ENCODE assay signal across 1 cellular context in genomic region chr15:90239371-90239770, GRCh38.
TF ChIP-seq lines count a peak whose summit lies in the region.

No MANE protein-coding gene starts in this region.

TF ChIP-seq in K562, 482 proteins besides CTCF, POLR2A, EP300 and RAD21:
- TF ChIP-seq SP1 (CRISPR knock-in tag; IDR thresholded peaks at IDR 0.05) (peak; percentile 63; the same call in 1 of the 2 replicates), SMARCA4 (IDR thresholded peaks at IDR 0.05) (0 out of 2 replicates have a peak, but pooled peaks have one; percentile 15), E2F1 (CRISPR knock-in tag; IDR thresholded peaks at IDR 0.05) (no peak), FOXK2 (conservative IDR thresholded peaks at IDR 0.05 in 1 of 2, IDR thresholded peaks at IDR 0.05 in 1 of 2; ENCODE audit: low read depth in 2 of 2) (peak in 1 of 2 experiments; percentile 54; a peak in 1 of 4 replicates), TBP (optimal IDR thresholded peaks at IDR 0.05; ENCODE audit: low read depth, low read length) (peak; percentile 42), ZNF830 (CRISPR knock-in tag; IDR thresholded peaks at IDR 0.05) (no peak), PKNOX1 (IDR thresholded peaks at IDR 0.05) (0 out of 2 replicates have a peak, but pooled peaks have one; percentile 17), RBM25 (IDR thresholded peaks at IDR 0.05; ENCODE audit: low read depth, low read length, severe bottlenecking) (no peak), CTBP1 (IDR thresholded peaks at IDR 0.05; ENCODE audit: borderline replicate concordance) (no peak; the same call in 1 of the 2 replicates), NEUROD1 (IDR thresholded peaks at IDR 0.05; ENCODE audit: borderline replicate concordance, low read depth, low read length, partially characterized antibody) (no peak), JUND (IDR thresholded peaks at IDR 0.05; ENCODE audit: borderline replicate concordance, low read depth, low read length) (peak; percentile 42; the same call in 1 of the 2 replicates), JUND (tag; IDR thresholded peaks at IDR 0.05; ENCODE audit: borderline replicate concordance, low read depth, low read length) (peak; percentile 27; the same call in 1 of the 3 replicates), NCOR1 (IDR thresholded peaks at IDR 0.05) (no peak), HMGXB4 (CRISPR knock-in tag; IDR thresholded peaks at IDR 0.05) (no peak), E2F4 (CRISPR knock-in tag; IDR thresholded peaks at IDR 0.05; ENCODE audit: low read depth) (no peak), ZMIZ1 (IDR thresholded peaks at IDR 0.05; ENCODE audit: low read depth in 2 of 2, low read length in 2 of 2) (no peak), BDP1 (IDR thresholded peaks at IDR 0.05; ENCODE audit: insufficient read depth, insufficient read length) (no peak), SNIP1 (IDR thresholded peaks at IDR 0.05; ENCODE audit: low read depth) (no peak), PURB (CRISPR knock-in tag; IDR thresholded peaks at IDR 0.05; ENCODE audit: low read depth) (no peak), NFYB (IDR thresholded peaks at IDR 0.05; ENCODE audit: extremely low read depth, insufficient read length) (no peak), L3MBTL2 (IDR thresholded peaks at IDR 0.05) (0 out of 2 replicates have a peak, but pooled peaks have one; percentile 12), ZNF134 (CRISPR knock-in tag; conservative IDR thresholded peaks at IDR 0.05) (no peak), EGR1 (conservative IDR thresholded peaks at IDR 0.05) (0 out of 2 replicates have a peak, but pooled peaks have one; percentile 9), ARHGAP35 (IDR thresholded peaks at IDR 0.05; ENCODE audit: partially characterized antibody) (no peak), CHD2 (IDR thresholded peaks at IDR 0.05; ENCODE audit: low read depth, low read length) (peak; percentile 89), FOSL1 (tag; conservative IDR thresholded peaks at IDR 0.05) (peak; percentile 73), KHSRP (IDR thresholded peaks at IDR 0.05) (no peak), ZNF224 (CRISPR knock-in tag; IDR thresholded peaks at IDR 0.05) (no peak), KDM5B (IDR thresholded peaks at IDR 0.05; ENCODE audit: insufficient replicate concordance, low read depth, low read length) (peak; percentile 62), MEIS2 (IDR thresholded peaks at IDR 0.05; ENCODE audit: partially characterized antibody) (peak; percentile 34)
